In genomic region chr19:16247353-16248182, GRCh38 we compare ENCODE assay signal across 8 cellular contexts. TPM values are rescaled to one million over a fixed set of nuclear protein-coding genes. Genes with fewer than 3 reads are reported as not detected.
DNase-seq lines count a peak whose midpoint lies in the region; ATAC-seq, FAIRE-seq and TF ChIP-seq lines count a peak whose summit lies in the region.

No MANE protein-coding gene starts in this region.

- peak; percentile 83 for DNase-seq in 8988T
- DNase-seq in GM19238 (ENCODE audit: insufficient read length, low spot score): peak; percentile 91
- peak; percentile 32 for DNase-seq in NCI-H2196 treated with DMSO at 0.1 percent for 48 hours (lab: John Stamatoyannopoulos, UW; ENCODE audit: unreplicated experiment)
- peak; percentile 77 for DNase-seq in activated CD4-positive, alpha-beta T cell treated with anti-CD3 and anti-CD28 coated beads for 1 hour
- peak in 53 of 61 donors; percentile 8 to 67 (median 38) for DNase-seq in caudate nucleus (lab: John Stamatoyannopoulos, UW)
- no peak for DNase-seq in keratinocyte (ENCODE audit: low read depth, low spot score)
- peak; percentile 79 to 87 (median 82) for DNase-seq in stimulated activated CD4-positive, alpha-beta T cell treated with anti-CD3 and anti-CD28 coated beads, Interleukin-1b, Interleukin-23, amount 100 ng/mL, for 24 hours (ENCODE audit: low read depth in 4 of 4, low spot score in 1 of 4)

- FAIRE-seq in keratinocyte (lab: Jason Lieb, UNC): peak; percentile 77

- no peak for ATAC-seq in HG02623 (IDR thresholded peaks at IDR 0.05; ENCODE audit: unreplicated experiment)

- H2AFZ ChIP-seq in keratinocyte (ENCODE audit: control insufficient read depth, low read length): no peak overlapping the region

- TF ChIP-seq CTCF in keratinocyte (optimal IDR thresholded peaks at IDR 0.05 in 1 of 3, IDR thresholded peaks at IDR 0.05 in 1 of 3, conservative IDR thresholded peaks at IDR 0.05 in 1 of 3; ENCODE audit: extremely low read depth in 1 of 3, insufficient read depth in 2 of 3, low read length in 3 of 3): peak; percentile 91 to 97 (median 96)

- no peaks in the 10 kb centered on the region for H3K36me3 ChIP-seq in keratinocyte (ENCODE audit: control insufficient read depth in 2 of 2, extremely low read depth in 1 of 2, insufficient read depth in 2 of 2, low read length in 2 of 2)

- dilution Hi-C loops in keratinocyte (cut with MboI; ENCODE audit: extremely low pct_ligation_motif_present, low sequenced_read_pairs): no loop called here

- H3K27me3 ChIP-seq in keratinocyte (ENCODE audit: control insufficient read depth, extremely low read depth, insufficient read depth, low read length): no peaks in the 10 kb centered on the region

- no peaks in the 10 kb centered on the region for H4K20me1 ChIP-seq in keratinocyte (ENCODE audit: control insufficient read depth, extremely low read depth, insufficient read depth, low read length)

- no peak overlapping the region for H3K4me2 ChIP-seq in keratinocyte (ENCODE audit: control insufficient read depth, extremely low read depth, insufficient read depth, low read depth, low read length)

- H3K9ac ChIP-seq in keratinocyte (ENCODE audit: control insufficient read depth, extremely low read depth, insufficient read depth, low read length): no peak overlapping the region

- no peaks in the 10 kb centered on the region for H3K9me1 ChIP-seq in keratinocyte (ENCODE audit: control insufficient read depth, extremely low read depth, insufficient read depth, low read length)

- no peaks in the 10 kb centered on the region for H3K9me3 ChIP-seq in keratinocyte (ENCODE audit: control insufficient read depth, low read depth, low read length)

- H3K4me3 ChIP-seq in keratinocyte (ENCODE audit: control insufficient read depth in 2 of 3, extremely low read depth in 1 of 3, insufficient read depth in 2 of 3, low read depth in 1 of 3, low read length in 3 of 3): no peak overlapping the region

- no peaks in the 10 kb centered on the region for H3K79me2 ChIP-seq in keratinocyte (ENCODE audit: control insufficient read depth, insufficient read depth, low read length)

- H3K4me1 ChIP-seq in keratinocyte (ENCODE audit: control insufficient read depth, extremely low read depth, insufficient read depth, low read length): no peaks in the 10 kb centered on the region

- no peak overlapping the region for H3K27ac ChIP-seq in caudate nucleus (ENCODE audit: low read depth, low read length)
- no peak overlapping the region for H3K27ac ChIP-seq in keratinocyte (ENCODE audit: control insufficient read depth, insufficient read depth, low read length)

RNA-seq across cellular contexts. Expression of gene AP1M1, which starts 49.9 kb away (rescaled TPM):
- polyA plus RNA-seq in keratinocyte: 27.7 to 44.7 TPM (median 28.7 TPM) in 3 replicates
- polyA plus RNA-seq in keratinocyte (2011; ENCODE audit: low read depth): 19.0 TPM
- polyA plus RNA-seq in keratinocyte (2011; cell fraction: cytosol; rRNA removed): 30.3 and 44.2 TPM in 2 replicates
- 43.1 and 49.9 TPM in 2 replicates for polyA plus RNA-seq in keratinocyte (2011; cell fraction: nucleus; rRNA removed)
- polyA plus RNA-seq in keratinocyte (2012; ENCODE audit: low replicate concordance): 26.4 and 51.7 TPM in 2 replicates
- 27.8 to 80.5 TPM (median 32.7 TPM) in 3 replicates for polyA minus RNA-seq in keratinocyte
- 55.8 TPM for polyA minus RNA-seq in keratinocyte (2011; cell fraction: cytosol; rRNA and poly(A)+ RNA removed)
- 30.1 and 42.7 TPM in 2 replicates for polyA minus RNA-seq in keratinocyte (2011; cell fraction: nucleus; rRNA and poly(A)+ RNA removed)
